ENCODE assay signal across 38 cellular contexts in the genomic region with DNA sequence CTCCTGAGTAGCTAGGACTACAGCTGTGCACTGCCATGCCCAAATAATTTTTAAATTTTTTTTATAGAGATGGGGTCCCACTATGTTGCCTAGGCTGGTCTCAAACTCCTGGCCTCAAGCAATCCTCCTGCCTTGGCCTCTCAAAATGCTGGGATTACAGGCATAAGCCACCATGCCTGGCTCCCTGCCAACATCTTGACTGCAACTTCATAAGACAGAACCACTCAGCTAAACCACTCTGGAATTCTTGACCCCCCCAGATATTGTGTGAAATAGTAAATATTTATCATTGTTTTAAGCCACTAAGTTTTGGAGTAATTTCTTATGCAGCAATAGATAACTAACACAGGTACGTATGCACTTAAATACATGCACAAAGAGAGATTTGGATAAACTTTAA. TPM values are rescaled to one million over a fixed set of nuclear protein-coding genes. Genes with fewer than 3 reads are reported as not detected.
"Had no signal": no experiment of that assay in that cellular context is flagged by ENCODE, and none has a peak within 500 bp of the region (broad histone marks: within the 10 kb centered on the region; RNA-seq: fewer than 3 reads in every experiment).

No MANE protein-coding gene starts in this region.

- DNase-seq: Karpas-422, Kasumi-1, MM.1S, MV-4-11, NCI-H1048, NCI-H1092, NCI-H1092 treated with DMSO at 0.1 percent for 48 hours, NCI-H1105, NCI-H1105 treated with DMSO at 0.1 percent for 48 hours, NCI-H1417, NCI-H1417 treated with DMSO at 0.1 percent for 48 hours, NCI-H1436, NCI-H1436 treated with DMSO at 0.1 percent for 48 hours, NCI-H146, NCI-H1694, NCI-H1694 treated with DMSO at 0.1 percent for 48 hours, NCI-H187, NCI-H187 treated with DMSO at 0.1 percent for 48 hours, NCI-H1930, NCI-H2029, NCI-H2029 treated with DMSO at 0.1 percent for 48 hours, NCI-H2081, NCI-H2081 treated with DMSO at 0.1 percent for 48 hours, NCI-H2107, NCI-H2171, NCI-H2171 treated with DMSO at 0.1 percent for 48 hours, NCI-H2227 treated with DMSO at 0.1 percent for 48 hours, NCI-H226, NCI-H345, NCI-H446, NCI-H446 treated with DMSO at 0.1 percent for 48 hours, NCI-H510A, NCI-H510A treated with DMSO at 0.1 percent for 48 hours, NCI-H524 had no signal

RNA-seq across cellular contexts. Expression of a gene that starts 39.0 kb away (rescaled TPM):
- total RNA-seq: LHCN-M2, M059J, MCF 10A, NCI-H460 had no signal

RNA-seq across cellular contexts. Expression of a gene that starts 57.6 kb away (rescaled TPM):
- total RNA-seq: LHCN-M2, M059J, MCF 10A, NCI-H460 had no signal
